Comparison of ENCODE assay signal across 10 cellular contexts in genomic region chr14:32507029-32507984, GRCh38.
DNase-seq lines count a peak whose midpoint lies in the region; ATAC-seq and TF ChIP-seq lines count a peak whose summit lies in the region.
"Had no signal": no experiment of that assay in that cellular context is flagged by ENCODE, and none has a peak within 500 bp of the region (broad histone marks: within the 10 kb centered on the region; RNA-seq: fewer than 3 reads in every experiment).

No MANE protein-coding gene starts in this region.

- H3K36me3 ChIP-seq in HCT116 (ENCODE audit: control insufficient read depth in 1 of 2, insufficient read depth in 2 of 2, low read length in 2 of 2): no peaks in the 10 kb centered on the region

- H3K9me3 ChIP-seq in HCT116 (ENCODE audit: control insufficient read depth in 1 of 2, insufficient read depth in 1 of 2, low read depth in 1 of 2, low read length in 2 of 2): no peaks in the 10 kb centered on the region

- no peaks in the 10 kb centered on the region for H3K9me2 ChIP-seq in HCT116 (ENCODE audit: insufficient read depth)

- BruUV-seq in HCT116 (replicated peaks; lab: Mats Ljungman, UMichigan): no TSS peak

- H4K20me1 ChIP-seq in HCT116 (ENCODE audit: insufficient read depth): no peaks in the 10 kb centered on the region; the same call in 1 of the 2 replicates

- no peak overlapping the region for H3K27ac ChIP-seq in HCT116 (ENCODE audit: low read depth, low read length)

- H3K9ac ChIP-seq in HCT116 (ENCODE audit: low read length): no peak overlapping the region

- no peak overlapping the region for H3K4me2 ChIP-seq in HCT116 (ENCODE audit: low read length)

- no peaks in the 10 kb centered on the region for H3K4me1 ChIP-seq in HCT116 (ENCODE audit: control insufficient read depth in 1 of 2, insufficient read depth in 2 of 2, low read length in 2 of 2)

- CTCF ChIA-PET in HCT116 (lab: Charles Lee): no interaction called here

- H3K4me3 ChIP-seq in HCT116 (replicated peaks in 1 of 2; ENCODE audit: low read depth in 1 of 2, low read length in 2 of 2) (no peak overlapping the region), foreskin fibroblast (ENCODE audit: low read depth in 1 of 2, low read length in 2 of 2) (no peak overlapping the region)

- no peak for TF ChIP-seq POLR2A in HCT116 (IDR thresholded peaks at IDR 0.05; ENCODE audit: borderline replicate concordance, extremely low read depth, insufficient read depth, insufficient read length)

- H2AFZ ChIP-seq in HCT116 (ENCODE audit: low read depth, low read length, poor library complexity, severe bottlenecking): no peak overlapping the region

- intact Hi-C loops in HCT116 (cut with micrococcal nuclease): no loop called here

- POLR2A ChIA-PET in HCT116 (lab: Charles Lee): no interaction called here

- no peaks in the 10 kb centered on the region for H3K79me2 ChIP-seq in HCT116 (ENCODE audit: insufficient read depth, low read length)

- ATAC-seq in HCT116 (no peak), GM19452 (IDR thresholded peaks at IDR 0.05; ENCODE audit: unreplicated experiment) (no peak)
- ATAC-seq: left lobe of liver had no signal

- TF ChIP-seq CTCF in HCT116 (IDR thresholded peaks at IDR 0.05 in 2 of 3, conservative IDR thresholded peaks at IDR 0.05 in 1 of 3; ENCODE audit: borderline replicate concordance in 1 of 3, insufficient read depth in 1 of 3, low read depth in 2 of 3, low read length in 2 of 3): no peak
- TF ChIP-seq CTCF in foreskin fibroblast (IDR thresholded peaks at IDR 0.05; ENCODE audit: low read depth, low read length): no peak

- no peaks in the 10 kb centered on the region for H3K27me3 ChIP-seq in HCT116 (ENCODE audit: insufficient read depth, low read length)

- no peak for TF ChIP-seq RAD21 in HCT116 (IDR thresholded peaks at IDR 0.05; ENCODE audit: low read depth)

- DNase-seq in HCT116 (ENCODE audit: low read depth, low spot score) (peak; percentile 33), SW480 (ENCODE audit: low spot score) (peak; percentile 77), foreskin fibroblast (peak; percentile 64 to 90), stromal cell of bone marrow (ENCODE audit: low read depth) (peak; percentile 64), NCI-H774 (lab: John Stamatoyannopoulos, UW) (no peak), occipital lobe (lab: John Stamatoyannopoulos, UW) (no peak)
- DNase-seq: NCI-H1694; stimulated activated CD4-positive, alpha-beta T cell treated with anti-CD3 and anti-CD28 coated beads, Interleukin-4, amount 100 ng/mL, for 4 hours had no signal

- RAD21 ChIA-PET in HCT116 (lab: Charles Lee; ENCODE audit: low non-redundant PET in 1 of 2, low total read pairs in 2 of 2, uncharacterized antibody in 2 of 2, unreplicated experiment in 2 of 2): no interaction called here

TF ChIP-seq in HCT116, 20 proteins besides CTCF, POLR2A, EP300 and RAD21:
- no peak for TF ChIP-seq SRF (IDR thresholded peaks at IDR 0.05; ENCODE audit: low read depth)
- TF ChIP-seq CBX3 (IDR thresholded peaks at IDR 0.05; ENCODE audit: low read depth): 0 out of 2 replicates have a peak, but pooled peaks have one; percentile 15
- TF ChIP-seq CEBPB (IDR thresholded peaks at IDR 0.05; ENCODE audit: low read depth): peak; percentile 90
- TF ChIP-seq EZH2phosphoT487 (IDR thresholded peaks at IDR 0.05; ENCODE audit: borderline replicate concordance): no peak
- peak; percentile 15; the same call in 1 of the 2 replicates for TF ChIP-seq FOSL1 (IDR thresholded peaks at IDR 0.05; ENCODE audit: low read depth)
- TF ChIP-seq ZFX (IDR thresholded peaks at IDR 0.05): no peak
- 0 out of 2 replicates have a peak, but pooled peaks have one; percentile 54 for TF ChIP-seq ATF3 (IDR thresholded peaks at IDR 0.05)
- no peak for TF ChIP-seq ZBTB33 (IDR thresholded peaks at IDR 0.05; ENCODE audit: extremely low read depth, insufficient replicate concordance, low read length)
- no peak for TF ChIP-seq YY1 (IDR thresholded peaks at IDR 0.05; ENCODE audit: extremely low read depth, insufficient replicate concordance, low read depth, low read length)
- TF ChIP-seq EGR1 (IDR thresholded peaks at IDR 0.05; ENCODE audit: low read depth): no peak
- no peak for TF ChIP-seq TCF7L2 (IDR thresholded peaks at IDR 0.05; ENCODE audit: borderline replicate concordance, extremely low read depth, insufficient read depth, insufficient read length)
- TF ChIP-seq ZNF274 (IDR thresholded peaks at IDR 0.05; ENCODE audit: low read depth, low read length): no peak
- TF ChIP-seq MAX (IDR thresholded peaks at IDR 0.05): peak; percentile 54
- TF ChIP-seq SP1 (IDR thresholded peaks at IDR 0.05; ENCODE audit: low read depth): 0 out of 2 replicates have a peak, but pooled peaks have one; percentile 30

Comparison
In these comparisons a context has a peak if more than half of its experiments do, and no peak if none do; other contexts are left out.
1. DNase-seq: peak in HCT116 (single experiment), SW480 (single experiment), foreskin fibroblast (2 of 2) and stromal cell of bone marrow (single experiment); none in NCI-H774 (single experiment) and occipital lobe (single experiment).